In the genomic region with DNA sequence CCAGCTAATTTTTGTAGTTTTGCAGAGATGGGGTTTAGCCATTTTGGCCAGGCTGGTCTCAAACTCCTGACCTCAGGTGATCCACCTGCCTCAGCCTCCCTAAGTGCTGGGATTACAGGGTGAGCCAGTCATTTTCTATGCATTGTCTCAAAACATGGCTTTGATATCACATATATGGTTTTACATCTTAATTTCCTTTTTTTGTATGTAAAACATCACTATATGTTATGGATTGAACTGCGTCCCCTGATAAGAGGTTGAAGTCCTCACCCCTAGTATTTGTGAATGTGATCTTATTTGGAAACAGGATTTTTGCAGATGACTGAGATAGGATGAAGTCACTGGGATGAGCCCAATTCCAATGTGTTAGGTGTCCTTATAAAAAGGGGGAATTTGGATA, we compare ENCODE assay signal across 8 cellular contexts.
"Had no signal": no experiment of that assay in that cellular context is flagged by ENCODE, and none has a peak within 500 bp of the region (broad histone marks: within the 10 kb centered on the region; RNA-seq: fewer than 3 reads in every experiment).

No MANE protein-coding gene starts in this region.

- H3K27ac Mint-ChIP-seq: H9, HFFc6 had no signal

- H3K36me3 ChIP-seq: HAP-1 had no signal

- DNase-seq: GM23248, GOT3, H7, H9, HCEC 1CT, HFFc6 had no signal

- H3K4me3 Mint-ChIP-seq: H9, HFFc6 had no signal

- H3K27ac ChIP-seq: GM23248 had no signal

- H2AFZ ChIP-seq: GM23248 had no signal

- ATAC-seq: HCT116 had no signal

- H3K4me3 ChIP-seq: GM23248, HAP-1 had no signal

- H3K4me1 ChIP-seq: HAP-1 had no signal
